1 cellular context compared by ENCODE assay signal in the genomic region with DNA sequence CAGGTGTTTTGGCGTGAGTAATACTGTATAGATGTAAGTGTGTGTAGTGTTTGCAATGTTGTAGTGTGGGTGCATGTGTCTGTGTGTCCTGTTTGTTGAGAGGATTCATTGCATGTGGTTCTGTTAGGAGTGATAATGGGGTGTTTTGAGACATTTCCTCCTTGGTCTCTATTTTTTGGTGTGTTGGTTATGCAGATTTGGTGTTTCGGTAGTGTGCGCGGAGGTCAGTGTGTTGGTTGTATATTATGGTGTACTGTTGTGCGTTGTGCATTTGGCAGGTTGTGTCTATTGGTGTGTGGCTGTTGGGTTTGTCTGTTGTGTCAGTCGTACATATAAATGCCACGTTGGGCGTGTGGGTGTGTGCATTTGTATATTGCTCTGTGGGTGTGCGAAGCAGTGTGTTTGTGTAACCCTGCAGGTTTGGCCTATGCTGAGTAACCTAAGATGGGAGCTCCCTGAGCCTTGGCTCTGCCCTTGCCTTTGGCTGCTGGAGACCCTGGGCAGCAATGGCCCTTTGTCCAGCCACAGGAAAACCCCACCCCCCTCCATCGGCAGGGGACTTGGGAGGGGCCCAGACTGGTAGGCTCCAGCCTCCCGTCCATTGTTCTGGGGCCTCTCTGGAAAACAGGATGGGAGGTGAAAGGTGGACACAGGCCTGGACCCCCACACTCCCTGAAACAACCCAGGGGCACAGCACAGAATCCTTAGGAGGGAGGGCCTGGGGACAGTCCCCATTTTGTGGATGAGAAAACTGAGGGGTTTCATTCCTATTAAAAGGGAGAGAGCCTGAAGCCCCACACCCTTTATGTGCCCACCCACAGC.
TF ChIP-seq lines count a peak whose summit lies in the region.

No MANE protein-coding gene starts in this region.

TF ChIP-seq in HepG2, 621 proteins besides CTCF, POLR2A, EP300 and RAD21 (continued from another document and continues in another):
- peak; percentile 82; the same call in 1 of the 2 replicates for TF ChIP-seq RXRB (CRISPR knock-in tag; IDR thresholded peaks at IDR 0.05; ENCODE audit: borderline replicate concordance)
- no peak for TF ChIP-seq HNRNPUL1 (IDR thresholded peaks at IDR 0.05; ENCODE audit: low read depth, low read length)
- peak; percentile 70 for TF ChIP-seq NCOA2 (CRISPR knock-in tag; IDR thresholded peaks at IDR 0.05)
- no peak for TF ChIP-seq ZNF781 (CRISPR knock-in tag; IDR thresholded peaks at IDR 0.05; ENCODE audit: borderline replicate concordance, not compliant biosample characterization)
- TF ChIP-seq JUND (CRISPR knock-in tag; IDR thresholded peaks at IDR 0.05): no peak
- TF ChIP-seq CBX5 (CRISPR knock-in tag; IDR thresholded peaks at IDR 0.05; ENCODE audit: borderline replicate concordance): peak; percentile 59; the same call in 1 of the 2 replicates
- TF ChIP-seq, protein P1, sequence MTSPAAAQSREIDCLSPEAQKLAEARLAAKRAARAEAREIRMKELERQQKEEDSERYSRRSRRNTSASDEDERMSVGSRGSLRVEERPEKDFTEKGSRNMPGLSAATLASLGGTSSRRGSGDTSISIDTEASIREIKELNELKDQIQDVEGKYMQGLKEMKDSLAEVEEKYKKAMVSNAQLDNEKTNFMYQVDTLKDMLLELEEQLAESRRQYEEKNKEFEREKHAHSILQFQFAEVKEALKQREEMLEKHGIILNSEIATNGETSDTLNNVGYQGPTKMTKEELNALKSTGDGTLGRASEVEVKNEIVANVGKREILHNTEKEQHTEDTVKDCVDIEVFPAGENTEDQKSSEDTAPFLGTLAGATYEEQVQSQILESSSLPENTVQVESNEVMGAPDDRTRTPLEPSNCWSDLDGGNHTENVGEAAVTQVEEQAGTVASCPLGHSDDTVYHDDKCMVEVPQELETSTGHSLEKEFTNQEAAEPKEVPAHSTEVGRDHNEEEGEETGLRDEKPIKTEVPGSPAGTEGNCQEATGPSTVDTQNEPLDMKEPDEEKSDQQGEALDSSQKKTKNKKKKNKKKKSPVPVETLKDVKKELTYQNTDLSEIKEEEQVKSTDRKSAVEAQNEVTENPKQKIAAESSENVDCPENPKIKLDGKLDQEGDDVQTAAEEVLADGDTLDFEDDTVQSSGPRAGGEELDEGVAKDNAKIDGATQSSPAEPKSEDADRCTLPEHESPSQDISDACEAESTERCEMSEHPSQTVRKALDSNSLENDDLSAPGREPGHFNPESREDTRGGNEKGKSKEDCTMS (CRISPR knock-in tag; conservative IDR thresholded peaks at IDR 0.05): no peak
- TF ChIP-seq KDM5B (CRISPR knock-in tag; IDR thresholded peaks at IDR 0.05; ENCODE audit: borderline replicate concordance): no peak
- TF ChIP-seq TRAFD1 (CRISPR knock-in tag; IDR thresholded peaks at IDR 0.05; ENCODE audit: borderline replicate concordance): no peak
- TF ChIP-seq DNMT1 (CRISPR knock-in tag; IDR thresholded peaks at IDR 0.05): peak; percentile 77; the same call in 1 of the 2 replicates
- TF ChIP-seq, protein P2, sequence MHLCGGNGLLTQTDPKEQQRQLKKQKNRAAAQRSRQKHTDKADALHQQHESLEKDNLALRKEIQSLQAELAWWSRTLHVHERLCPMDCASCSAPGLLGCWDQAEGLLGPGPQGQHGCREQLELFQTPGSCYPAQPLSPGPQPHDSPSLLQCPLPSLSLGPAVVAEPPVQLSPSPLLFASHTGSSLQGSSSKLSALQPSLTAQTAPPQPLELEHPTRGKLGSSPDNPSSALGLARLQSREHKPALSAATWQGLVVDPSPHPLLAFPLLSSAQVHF (CRISPR knock-in tag; IDR thresholded peaks at IDR 0.05): no peak
- TF ChIP-seq SALL2 (CRISPR knock-in tag; IDR thresholded peaks at IDR 0.05): 0 out of 2 replicates have a peak, but pooled peaks have one; percentile 63
- TF ChIP-seq HOXA9 (CRISPR knock-in tag; IDR thresholded peaks at IDR 0.05; ENCODE audit: borderline replicate concordance): peak; percentile 58; the same call in 1 of the 2 replicates
- peak; percentile 22; the same call in 1 of the 2 replicates for TF ChIP-seq ZNF552 (CRISPR knock-in tag; IDR thresholded peaks at IDR 0.05; ENCODE audit: borderline replicate concordance)
- peak; percentile 85; the same call in 1 of the 2 replicates for TF ChIP-seq ZNF543 (CRISPR knock-in tag; IDR thresholded peaks at IDR 0.05)
- TF ChIP-seq ZNF460 (CRISPR knock-in tag; IDR thresholded peaks at IDR 0.05; ENCODE audit: borderline replicate concordance): no peak
- TF ChIP-seq ZNF737 (CRISPR knock-in tag; IDR thresholded peaks at IDR 0.05; ENCODE audit: borderline replicate concordance): no peak
- TF ChIP-seq SOX13 (IDR thresholded peaks at IDR 0.05): peak; percentile 90
- peak in 1 of 2 experiments; percentile 96; a peak in 2 of 4 replicates for TF ChIP-seq SOX13 (CRISPR knock-in tag; conservative IDR thresholded peaks at IDR 0.05 in 1 of 2, IDR thresholded peaks at IDR 0.05 in 1 of 2)
- TF ChIP-seq, protein P3, sequence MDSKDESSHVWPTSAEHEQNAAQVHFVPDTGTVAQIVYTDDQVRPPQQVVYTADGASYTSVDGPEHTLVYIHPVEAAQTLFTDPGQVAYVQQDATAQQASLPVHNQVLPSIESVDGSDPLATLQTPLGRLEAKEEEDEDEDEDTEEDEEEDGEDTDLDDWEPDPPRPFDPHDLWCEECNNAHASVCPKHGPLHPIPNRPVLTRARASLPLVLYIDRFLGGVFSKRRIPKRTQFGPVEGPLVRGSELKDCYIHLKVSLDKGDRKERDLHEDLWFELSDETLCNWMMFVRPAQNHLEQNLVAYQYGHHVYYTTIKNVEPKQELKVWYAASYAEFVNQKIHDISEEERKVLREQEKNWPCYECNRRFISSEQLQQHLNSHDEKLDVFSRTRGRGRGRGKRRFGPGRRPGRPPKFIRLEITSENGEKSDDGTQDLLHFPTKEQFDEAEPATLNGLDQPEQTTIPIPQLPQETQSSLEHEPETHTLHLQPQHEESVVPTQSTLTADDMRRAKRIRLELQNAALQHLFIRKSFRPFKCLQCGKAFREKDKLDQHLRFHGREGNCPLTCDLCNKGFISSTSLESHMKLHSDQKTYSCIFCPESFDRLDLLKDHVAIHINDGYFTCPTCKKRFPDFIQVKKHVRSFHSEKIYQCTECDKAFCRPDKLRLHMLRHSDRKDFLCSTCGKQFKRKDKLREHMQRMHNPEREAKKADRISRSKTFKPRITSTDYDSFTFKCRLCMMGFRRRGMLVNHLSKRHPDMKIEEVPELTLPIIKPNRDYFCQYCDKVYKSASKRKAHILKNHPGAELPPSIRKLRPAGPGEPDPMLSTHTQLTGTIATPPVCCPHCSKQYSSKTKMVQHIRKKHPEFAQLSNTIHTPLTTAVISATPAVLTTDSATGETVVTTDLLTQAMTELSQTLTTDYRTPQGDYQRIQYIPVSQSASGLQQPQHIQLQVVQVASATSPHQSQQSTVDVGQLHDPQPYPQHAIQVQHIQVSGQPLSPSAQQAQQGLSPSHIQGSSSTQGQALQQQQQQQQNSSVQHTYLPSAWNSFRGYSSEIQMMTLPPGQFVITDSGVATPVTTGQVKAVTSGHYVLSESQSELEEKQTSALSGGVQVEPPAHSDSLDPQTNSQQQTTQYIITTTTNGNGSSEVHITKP (CRISPR knock-in tag; IDR thresholded peaks at IDR 0.05; ENCODE audit: low read depth): peak; percentile 93
- TF ChIP-seq RAD51 (IDR thresholded peaks at IDR 0.05; ENCODE audit: borderline replicate concordance): no peak
- TF ChIP-seq XRCC5 (optimal IDR thresholded peaks at IDR 0.05; ENCODE audit: low read length): no peak
- TF ChIP-seq SAFB2 (CRISPR knock-in tag; IDR thresholded peaks at IDR 0.05; ENCODE audit: borderline replicate concordance, low read depth): no peak
- no peak for TF ChIP-seq TOPORS (CRISPR knock-in tag; IDR thresholded peaks at IDR 0.05)
- TF ChIP-seq ZNF333 (CRISPR knock-in tag; IDR thresholded peaks at IDR 0.05; ENCODE audit: borderline replicate concordance): no peak
- TF ChIP-seq ZNF589 (CRISPR knock-in tag; conservative IDR thresholded peaks at IDR 0.05): no peak; the same call in 1 of the 2 replicates
- 0 out of 2 replicates have a peak, but pooled peaks have one; percentile 83 for TF ChIP-seq NBN (conservative IDR thresholded peaks at IDR 0.05)
- TF ChIP-seq RARG (CRISPR knock-in tag; IDR thresholded peaks at IDR 0.05; ENCODE audit: low read depth): no peak
- no peak for TF ChIP-seq ZNF773 (CRISPR knock-in tag; IDR thresholded peaks at IDR 0.05; ENCODE audit: borderline replicate concordance)
- peak; percentile 93 for TF ChIP-seq ZNF713 (CRISPR knock-in tag; IDR thresholded peaks at IDR 0.05)
- no peak for TF ChIP-seq DMTF1 (CRISPR knock-in tag; IDR thresholded peaks at IDR 0.05)
- TF ChIP-seq ZNF782 (CRISPR knock-in tag; IDR thresholded peaks at IDR 0.05; ENCODE audit: borderline replicate concordance): no peak
- TF ChIP-seq PRMT3 (CRISPR knock-in tag; IDR thresholded peaks at IDR 0.05; ENCODE audit: borderline replicate concordance, low read depth): no peak
- TF ChIP-seq HNF4A (CRISPR knock-in tag; IDR thresholded peaks at IDR 0.05): peak; percentile 26; the same call in 1 of the 2 replicates
- TF ChIP-seq ZFP41 (CRISPR knock-in tag; IDR thresholded peaks at IDR 0.05; ENCODE audit: borderline replicate concordance): 0 out of 2 replicates have a peak, but pooled peaks have one; percentile 58
- TF ChIP-seq, protein P4, sequence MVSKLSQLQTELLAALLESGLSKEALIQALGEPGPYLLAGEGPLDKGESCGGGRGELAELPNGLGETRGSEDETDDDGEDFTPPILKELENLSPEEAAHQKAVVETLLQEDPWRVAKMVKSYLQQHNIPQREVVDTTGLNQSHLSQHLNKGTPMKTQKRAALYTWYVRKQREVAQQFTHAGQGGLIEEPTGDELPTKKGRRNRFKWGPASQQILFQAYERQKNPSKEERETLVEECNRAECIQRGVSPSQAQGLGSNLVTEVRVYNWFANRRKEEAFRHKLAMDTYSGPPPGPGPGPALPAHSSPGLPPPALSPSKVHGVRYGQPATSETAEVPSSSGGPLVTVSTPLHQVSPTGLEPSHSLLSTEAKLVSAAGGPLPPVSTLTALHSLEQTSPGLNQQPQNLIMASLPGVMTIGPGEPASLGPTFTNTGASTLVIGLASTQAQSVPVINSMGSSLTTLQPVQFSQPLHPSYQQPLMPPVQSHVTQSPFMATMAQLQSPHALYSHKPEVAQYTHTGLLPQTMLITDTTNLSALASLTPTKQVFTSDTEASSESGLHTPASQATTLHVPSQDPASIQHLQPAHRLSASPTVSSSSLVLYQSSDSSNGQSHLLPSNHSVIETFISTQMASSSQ (IDR thresholded peaks at IDR 0.05; ENCODE audit: low read depth): peak; percentile 60; the same call in 1 of the 2 replicates
- TF ChIP-seq, protein P4 (CRISPR knock-in tag; IDR thresholded peaks at IDR 0.05; ENCODE audit: borderline replicate concordance): peak; percentile 84
- 0 out of 2 replicates have a peak, but pooled peaks have one; percentile 0 for TF ChIP-seq REPIN1 (CRISPR knock-in tag; IDR thresholded peaks at IDR 0.05; ENCODE audit: borderline replicate concordance, low read depth)
- TF ChIP-seq ZNF816 (CRISPR knock-in tag; IDR thresholded peaks at IDR 0.05; ENCODE audit: borderline replicate concordance): no peak
